In the genomic region with DNA sequence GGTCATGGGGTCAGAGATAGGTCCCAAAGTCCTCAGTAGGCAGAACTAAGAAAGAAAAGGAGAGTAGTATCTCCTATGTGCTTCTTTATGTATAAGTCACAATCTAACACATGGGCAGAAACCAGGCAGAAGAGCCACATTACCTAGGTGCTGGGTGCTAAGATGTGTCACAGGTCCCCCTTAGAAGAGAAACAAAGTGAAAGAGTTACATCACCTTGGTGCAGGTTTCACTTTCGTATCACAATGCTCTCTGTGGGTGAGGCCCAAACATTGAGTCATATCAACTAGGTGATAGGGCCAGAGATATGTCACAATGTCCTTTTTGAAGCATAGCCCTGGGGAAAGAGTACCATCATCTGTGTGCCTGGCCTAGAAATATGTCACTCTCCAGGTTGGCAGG, we compare ENCODE assay signal across 8 cellular contexts.
DNase-seq lines count a peak whose midpoint lies in the region; ATAC-seq lines count a peak whose summit lies in the region.
"Not testable (repeated sequence)": the region's sequence is repeated elsewhere in the genome, so short reads cannot be mapped to it uniquely, and the experiment has no call there.

No MANE protein-coding gene starts in this region.

- not testable (repeated sequence) for H3K36me3 Mint-ChIP-seq in activated T-helper 17 cell treated with anti-CD3 and anti-CD28 coated beads, Interleukin-2, amount 50 U/mL, for 72 hours (ENCODE audit: low read depth)

- H3K27me3 Mint-ChIP-seq in activated T-helper 17 cell treated with anti-CD3 and anti-CD28 coated beads, Interleukin-2, amount 50 U/mL, for 72 hours = not testable (repeated sequence)

- peak; percentile 62 for ATAC-seq in GM18519 (IDR thresholded peaks at IDR 0.05; ENCODE audit: low FRiP score, unreplicated experiment)
- peak; percentile 96 for ATAC-seq in GM19455 (IDR thresholded peaks at IDR 0.05; ENCODE audit: unreplicated experiment)
- peak; percentile 98 for ATAC-seq in GM21619 (IDR thresholded peaks at IDR 0.05; ENCODE audit: unreplicated experiment)
- ATAC-seq in HG02798 (IDR thresholded peaks at IDR 0.05; ENCODE audit: poor library complexity, unreplicated experiment) = peak; percentile 98
- ATAC-seq in HG03280 (IDR thresholded peaks at IDR 0.05; ENCODE audit: unreplicated experiment) = peak; percentile 86
- ATAC-seq in HG03521 (IDR thresholded peaks at IDR 0.05; ENCODE audit: unreplicated experiment) = peak; percentile 99
- peak; percentile 87 for ATAC-seq in activated T-helper 17 cell treated with anti-CD3 and anti-CD28 coated beads, Interleukin-2, amount 50 U/mL, for 72 hours (replicated peaks)
- ATAC-seq in left lobe of liver = peak; percentile 67

- DNase-seq in left lobe of liver (ENCODE audit: low spot score) = not testable (repeated sequence)

- not testable (repeated sequence) for H3K9me3 Mint-ChIP-seq in activated T-helper 17 cell treated with anti-CD3 and anti-CD28 coated beads, Interleukin-2, amount 50 U/mL, for 72 hours

- not testable (repeated sequence) for H3K4me1 Mint-ChIP-seq in activated T-helper 17 cell treated with anti-CD3 and anti-CD28 coated beads, Interleukin-2, amount 50 U/mL, for 72 hours

- H3K4me3 Mint-ChIP-seq in activated T-helper 17 cell treated with anti-CD3 and anti-CD28 coated beads, Interleukin-2, amount 50 U/mL, for 72 hours = not testable (repeated sequence)

- not testable (repeated sequence) for H3K27ac Mint-ChIP-seq in activated T-helper 17 cell treated with anti-CD3 and anti-CD28 coated beads, Interleukin-2, amount 50 U/mL, for 72 hours
